1 cellular context compared by ENCODE assay signal in genomic region chr21:36004441-36004840, GRCh38.
TF ChIP-seq lines count a peak whose summit lies in the region.

No MANE protein-coding gene starts in this region.

TF ChIP-seq in SK-N-SH, 30 proteins besides CTCF, POLR2A, EP300 and RAD21 (continued from another document):
- TF ChIP-seq REST (IDR thresholded peaks at IDR 0.05; ENCODE audit: low read depth, low read length) (no peak), YY1 (IDR thresholded peaks at IDR 0.05; ENCODE audit: low read depth) (no peak)
- TF ChIP-seq, protein P1, sequence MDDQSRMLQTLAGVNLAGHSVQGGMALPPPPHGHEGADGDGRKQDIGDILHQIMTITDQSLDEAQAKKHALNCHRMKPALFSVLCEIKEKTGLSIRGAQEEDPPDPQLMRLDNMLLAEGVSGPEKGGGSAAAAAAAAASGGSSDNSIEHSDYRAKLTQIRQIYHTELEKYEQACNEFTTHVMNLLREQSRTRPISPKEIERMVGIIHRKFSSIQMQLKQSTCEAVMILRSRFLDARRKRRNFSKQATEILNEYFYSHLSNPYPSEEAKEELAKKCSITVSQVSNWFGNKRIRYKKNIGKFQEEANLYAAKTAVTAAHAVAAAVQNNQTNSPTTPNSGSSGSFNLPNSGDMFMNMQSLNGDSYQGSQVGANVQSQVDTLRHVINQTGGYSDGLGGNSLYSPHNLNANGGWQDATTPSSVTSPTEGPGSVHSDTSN (IDR thresholded peaks at IDR 0.05) = no peak
